8 cellular contexts compared by ENCODE assay signal in genomic region chr5:83077662-83078261, GRCh38. TPM values are rescaled to one million over a fixed set of nuclear protein-coding genes. Genes with fewer than 3 reads are reported as not detected.
DNase-seq lines count a peak whose midpoint lies in the region; ATAC-seq and TF ChIP-seq lines count a peak whose summit lies in the region.

No MANE protein-coding gene starts in this region.

- H3K4me1 ChIP-seq in SJCRH30: peaks cover 5% of the 10 kb centered on the region; the same call in 1 of the 2 replicates
- peaks cover 20 to 22% of the 10 kb centered on the region in 2 donors for H3K4me1 ChIP-seq in duodenal mucosa (ENCODE audit: control insufficient read depth in 1 of 2, insufficient read depth in 2 of 2, low read length in 2 of 2)
- peaks cover 5% of the 10 kb centered on the region for H3K4me1 ChIP-seq in mucosa of stomach (ENCODE audit: control insufficient read depth, insufficient read depth, low read length)

- H3K27me3 ChIP-seq in SJCRH30 (no peaks in the 10 kb centered on the region), duodenal mucosa (ENCODE audit: control insufficient read depth in 1 of 2, insufficient read depth in 2 of 2, low read length in 2 of 2) (no peaks in the 10 kb centered on the region), mucosa of stomach (ENCODE audit: control insufficient read depth, insufficient read depth, low read length) (no peaks in the 10 kb centered on the region)

- H3K9me3 ChIP-seq in SJCRH30 (replicated peaks): no peaks in the 10 kb centered on the region
- H3K9me3 ChIP-seq in duodenal mucosa (ENCODE audit: control insufficient read depth in 1 of 2, low read length in 2 of 2): no peaks in the 10 kb centered on the region
- H3K9me3 ChIP-seq in mucosa of stomach (ENCODE audit: control insufficient read depth, low read length): no peaks in the 10 kb centered on the region

- peak overlapping the region; percentile 85 for H3K4me3 ChIP-seq in AG04449 (ENCODE audit: low read depth, low read length)
- peak overlapping the region; percentile 93 for H3K4me3 ChIP-seq in SJCRH30
- peak overlapping the region; percentile 97 to 100 for H3K4me3 ChIP-seq in duodenal mucosa (ENCODE audit: low read depth in 1 of 2, low read length in 2 of 2)
- peak overlapping the region; percentile 70 for H3K4me3 ChIP-seq in mucosa of stomach (ENCODE audit: low read length)

- no peak for TF ChIP-seq CTCF in AG04449 (IDR thresholded peaks at IDR 0.05; ENCODE audit: insufficient read depth, low read length, missing control alignments)

- DNase-seq in AG04449 (ENCODE audit: low read depth, low spot score) (no peak), SJCRH30 (peak; percentile 50 to 77), HuH-7.5 (ENCODE audit: low spot score) (no peak), glomerular visceral epithelial cell (ENCODE audit: extremely low spot score) (no peak)

- H3K9ac ChIP-seq in duodenal mucosa (ENCODE audit: low read depth in 1 of 2, low read length in 2 of 2) (peak overlapping the region; percentile 65 to 97), mucosa of stomach (ENCODE audit: low read length) (peak overlapping the region; percentile 74)

- ATAC-seq in GM18517 (IDR thresholded peaks at IDR 0.05; ENCODE audit: unreplicated experiment) (peak; percentile 3), HG03064 (IDR thresholded peaks at IDR 0.05; ENCODE audit: low read depth, unreplicated experiment) (peak; percentile 9)

- CTCF ChIA-PET in AG04449 (lab: Yijun Ruan, JAX): interaction anchor here (0.6 to 1.0 kb wide), 3 partner anchors 8 to 728 kb away, joined by 3 to 5 read pairs (median 3); no protein-coding TSS in a partner anchor

- H3K36me3 ChIP-seq in SJCRH30: peaks cover 2% of the 10 kb centered on the region; the same call in 1 of the 2 replicates
- H3K36me3 ChIP-seq in duodenal mucosa (ENCODE audit: control insufficient read depth in 1 of 2, insufficient read depth in 2 of 2, low read length in 2 of 2): peaks cover 0 to 4% of the 10 kb centered on the region in 2 donors
- no peaks in the 10 kb centered on the region for H3K36me3 ChIP-seq in mucosa of stomach (ENCODE audit: control insufficient read depth, insufficient read depth, low read length)

- POLR2A ChIA-PET in AG04449 (lab: Yijun Ruan, JAX): interaction anchor here (0.6 to 0.9 kb wide), 5 partner anchors 18 to 812 kb away, joined by 3 read pairs; no protein-coding TSS in a partner anchor

- peak overlapping the region; percentile 88 for H3K27ac ChIP-seq in SJCRH30
- H3K27ac ChIP-seq in duodenal mucosa (ENCODE audit: low read depth, low read length): peak overlapping the region; percentile 65

RNA-seq across cellular contexts. Expression of gene XRCC4, which starts 0.4 kb away (rescaled TPM):
- total RNA-seq in SJCRH30 (2014; rRNA removed; shearing (Covaris generic)): 20.5 and 22.9 TPM in 2 replicates

RNA-seq across cellular contexts. Expression of gene TMEM167A, which starts 0.6 kb away (rescaled TPM):
- total RNA-seq in SJCRH30 (2014; rRNA removed; shearing (Covaris generic)): 113 and 118 TPM in 2 replicates

Comparison
In these comparisons a context has a peak if more than half of its experiments do, and no peak if none do; other contexts are left out.
1. DNase-seq: peak in SJCRH30 (2 of 2); none in AG04449 (single experiment), HuH-7.5 (single experiment) and glomerular visceral epithelial cell (single experiment).
2. Peak in every context shown above with its lines, with median percentiles within 50 percentile points of each other: H3K4me3 ChIP-seq.